ENCODE assay signal across 15 cellular contexts in genomic region chr9:73125651-73126050, GRCh38. TPM values are rescaled to one million over a fixed set of nuclear protein-coding genes. Genes with fewer than 3 reads are reported as not detected.
DNase-seq lines count a peak whose midpoint lies in the region; ATAC-seq and TF ChIP-seq lines count a peak whose summit lies in the region.
"Had no signal": no experiment of that assay in that cellular context is flagged by ENCODE, and none has a peak within 500 bp of the region (broad histone marks: within the 10 kb centered on the region; RNA-seq: fewer than 3 reads in every experiment).

No MANE protein-coding gene starts in this region.

- DNase-seq in HCEC 1CT: peak; percentile 66
- DNase-seq in NCI-H226: peak; percentile 51
- peak; percentile 36 for DNase-seq in brain microvascular endothelial cell
- DNase-seq in foreskin keratinocyte: peak; percentile 69 to 84
- no peak for DNase-seq in DMS79 treated with DMSO at 0.1 percent for 48 hours (lab: John Stamatoyannopoulos, UW)
- no peak for DNase-seq in NCI-H2107 treated with DMSO at 0.1 percent for 48 hours (lab: John Stamatoyannopoulos, UW; ENCODE audit: unreplicated experiment)
- no peak for DNase-seq in NCI-H2196 treated with DMSO at 0.1 percent for 48 hours (lab: John Stamatoyannopoulos, UW; ENCODE audit: unreplicated experiment)
- DNase-seq in activated gamma-delta T cell (lab: John Stamatoyannopoulos, UW): no peak
- DNase-seq: CD8-positive, alpha-beta T cell; NCI-H1048; NCI-H146; NCI-H446 treated with DMSO at 0.1 percent for 48 hours; NCI-H774; SHP77 treated with DMSO at 0.1 percent for 48 hours had no signal

- H3K27ac ChIP-seq in brain microvascular endothelial cell (no peak overlapping the region), foreskin keratinocyte (peak overlapping the region; percentile 45)

- peak; percentile 99 for ATAC-seq in foreskin keratinocyte
- ATAC-seq: CD8-positive, alpha-beta T cell; Panc1 had no signal

- no peaks in the 10 kb centered on the region for H3K36me3 ChIP-seq in brain microvascular endothelial cell (replicated peaks)

- H3K27me3 ChIP-seq in brain microvascular endothelial cell (replicated peaks): no peaks in the 10 kb centered on the region
- no peaks in the 10 kb centered on the region for H3K27me3 ChIP-seq in foreskin keratinocyte

- no peak overlapping the region for H3K4me3 ChIP-seq in brain microvascular endothelial cell (ENCODE audit: low read depth, low read length)

- H3K4me1 ChIP-seq in foreskin keratinocyte: peaks cover 6% of the 10 kb centered on the region

- TF ChIP-seq CTCF in brain microvascular endothelial cell (IDR thresholded peaks at IDR 0.05; ENCODE audit: low read depth, low read length, missing control alignments): no peak
- no peak for TF ChIP-seq CTCF in foreskin keratinocyte (conservative IDR thresholded peaks at IDR 0.05)

- in situ Hi-C loops in brain microvascular endothelial cell (cut with HindIII; ENCODE audit: low pct_ligation_motif_present, low sequenced_read_pairs): no loop called here

RNA-seq across cellular contexts. Expression of gene ANXA1, which starts 26.0 kb away (rescaled TPM):
- total RNA-seq in foreskin keratinocyte: 880 and 908 TPM in 2 replicates
- polyA plus RNA-seq in foreskin keratinocyte: 712 and 776 TPM in 2 replicates

Comparison
In these comparisons a context has a peak if more than half of its experiments do, and no peak if none do; other contexts are left out.
1. DNase-seq: peak in HCEC 1CT (single experiment), NCI-H226 (single experiment), brain microvascular endothelial cell (single experiment) and foreskin keratinocyte (2 of 2); none in DMS79 treated with DMSO at 0.1 percent for 48 hours (single experiment), NCI-H2107 treated with DMSO at 0.1 percent for 48 hours (single experiment), NCI-H2196 treated with DMSO at 0.1 percent for 48 hours (single experiment) and activated gamma-delta T cell (single experiment).